In genomic region chr10:122983898-122984297, GRCh38 we compare ENCODE assay signal across 27 cellular contexts.
"Had no signal": no experiment of that assay in that cellular context is flagged by ENCODE, and none has a peak within 500 bp of the region (broad histone marks: within the 10 kb centered on the region; RNA-seq: fewer than 3 reads in every experiment).

No MANE protein-coding gene starts in this region.

- H3K27me3 ChIP-seq: stomach, suprapubic skin, testis, thyroid gland, tibial artery, tibial nerve, transverse colon, upper lobe of left lung, upper lobe of right lung, uterus, vagina had no signal

- DNase-seq: stimulated activated CD4-positive, alpha-beta T cell treated with anti-CD3 and anti-CD28 coated beads, Interleukin-2, amount 100 ng/mL, for 48 hours; stimulated activated CD4-positive, alpha-beta T cell treated with anti-CD3 and anti-CD28 coated beads, Interleukin-4, amount 100 ng/mL, for 1 hour; stimulated activated CD4-positive, alpha-beta T cell treated with anti-CD3 and anti-CD28 coated beads, Interleukin-4, amount 100 ng/mL, for 24 hours; stimulated activated CD4-positive, alpha-beta T cell treated with anti-CD3 and anti-CD28 coated beads, Interleukin-4, amount 100 ng/mL, for 4 hours; stimulated activated CD8-positive, alpha-beta memory T cell treated with anti-CD3 and anti-CD28 coated beads, Interleukin-4, amount 100 ng/mL, for 48 hours; stimulated activated naive B cell treated with anti-CD40 and anti-IgM and Interleukin-4, amounts not matched to agents 10 μg/mL and 1 μg/mL and 100 μg/mL, for 72 hours; stimulated activated naive CD4-positive, alpha-beta T cell; stimulated activated naive CD4-positive, alpha-beta T cell treated with Interleukin-2 at 50 U/mL for 16 hours; stimulated activated naive CD8-positive, alpha-beta T cell treated with anti-CD3 and anti-CD28 coated beads, Interleukin-15, amount 100 ng/mL, for 72 hours; stimulated activated naive CD8-positive, alpha-beta T cell treated with anti-CD3 and anti-CD28 coated beads, Interleukin-15, Interleukin-2, amounts not matched to agents 100 U/mL and 50 U/mL, for 24 hours; stomach; substantia nigra; testis; thyroid gland; tibial artery; transverse colon; trophoblast cell; upper lobe of left lung; upper lobe of right lung; uterus had no signal

- ATAC-seq: stimulated activated effector memory CD8-positive, alpha-beta T cell treated with anti-CD3 and anti-CD28 coated beads, Interleukin-12 subunit alpha, Interleukin-12 subunit beta, amount 100 ng/mL, for 72 hours; stimulated activated memory B cell treated with anti-CD40 and anti-IgM and Interleukin-4, amounts not matched to agents 10 μg/mL and 1 μg/mL and 100 μg/mL, for 72 hours; stimulated activated naive B cell treated with anti-CD40 and anti-IgM and Interleukin-4, amounts not matched to agents 10 μg/mL and 1 μg/mL and 100 μg/mL, for 72 hours; stimulated activated naive CD8-positive, alpha-beta T cell treated with anti-CD3 and anti-CD28 coated beads, Interleukin-15, amount 100 ng/mL, for 72 hours; stimulated activated naive CD8-positive, alpha-beta T cell treated with anti-CD3 and anti-CD28 coated beads, Interleukin-15, Interleukin-2, amounts not matched to agents 100 U/mL and 50 U/mL, for 24 hours; upper lobe of right lung had no signal

- H3K27ac ChIP-seq: stomach, suprapubic skin, testis, thoracic aorta, thyroid gland, tibial artery, tibial nerve, transverse colon, upper lobe of left lung, upper lobe of right lung, uterus, vagina had no signal

- H3K36me3 ChIP-seq: suprapubic skin, thoracic aorta, thyroid gland, transverse colon, upper lobe of right lung, uterus, vagina had no signal

- H3K4me3 ChIP-seq: stomach, suprapubic skin, testis, thoracic aorta, thyroid gland, tibial artery, tibial nerve, transverse colon, upper lobe of left lung, upper lobe of right lung, uterus, vagina had no signal

- H3K9me3 ChIP-seq: stomach, suprapubic skin, testis, thoracic aorta, thyroid gland, tibial artery, tibial nerve, transverse colon, upper lobe of left lung, upper lobe of right lung, uterus, vagina had no signal

- H3K4me1 ChIP-seq: testis, uterus had no signal

- FAIRE-seq: urothelium cell line had no signal
